Comparison of ENCODE assay signal across 13 cellular contexts in the genomic region with DNA sequence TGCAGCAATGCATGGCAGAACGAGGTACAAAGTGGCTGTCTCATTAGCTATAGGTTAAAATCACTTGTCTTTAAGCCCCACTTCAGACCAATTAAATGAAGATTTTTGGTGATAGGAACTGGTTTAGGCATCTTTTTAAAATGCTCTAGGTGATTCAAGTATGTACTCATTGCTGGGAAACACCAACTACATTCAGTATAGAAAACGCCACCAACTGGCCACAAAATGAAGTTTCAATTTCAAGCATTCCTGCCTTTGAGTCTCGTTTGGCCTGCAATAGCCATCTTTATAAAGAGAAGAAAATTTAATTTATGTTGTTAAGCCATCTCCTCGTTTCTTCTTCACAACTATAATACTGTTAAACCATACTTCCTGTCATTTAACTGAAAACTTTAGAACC.
DNase-seq lines count a peak whose midpoint lies in the region; TF ChIP-seq lines count a peak whose summit lies in the region.
"Had no signal": no experiment of that assay in that cellular context is flagged by ENCODE, and none has a peak within 500 bp of the region (broad histone marks: within the 10 kb centered on the region; RNA-seq: fewer than 3 reads in every experiment).

No MANE protein-coding gene starts in this region.

- no peak overlapping the region for H3K9ac ChIP-seq in endodermal cell (ENCODE audit: extremely low read depth, low read length, poor library complexity, severe bottlenecking)

- WGBS in endodermal cell (ENCODE audit: insufficient coverage in 1 of 2, insufficient read length in 1 of 2), 2 experiments = 47 to 57% methylated on average over 1 to 4 of the region's 4 CpGs

- H3K36me3 ChIP-seq in endodermal cell (ENCODE audit: control insufficient read depth, insufficient read depth, low read length) = no peaks in the 10 kb centered on the region
- H3K36me3 ChIP-seq: SJCRH30 had no signal

- no peak overlapping the region for H3K27ac ChIP-seq in endodermal cell (ENCODE audit: low read depth, low read length)
- H3K27ac ChIP-seq: HL-60, SJCRH30 had no signal

- H3K27me3 Mint-ChIP-seq in endodermal cell (ENCODE audit: insufficient read depth) = peaks cover 6% of the 10 kb centered on the region
- H3K27me3 Mint-ChIP-seq: activated CD4-positive, alpha-beta T cell treated with anti-CD3 and anti-CD28 coated beads, Interleukin-2, amount 10 ng/mL, durations not matched to agents 24 days and 14 days had no signal

- H3K4me1 Mint-ChIP-seq in endodermal cell = peaks cover 22% of the 10 kb centered on the region
- H3K4me1 Mint-ChIP-seq: activated CD4-positive, alpha-beta T cell treated with anti-CD3 and anti-CD28 coated beads, Interleukin-2, amount 10 ng/mL, durations not matched to agents 24 days and 14 days had no signal

- TF ChIP-seq CTCF in NB4 (IDR thresholded peaks at IDR 0.05; ENCODE audit: low read depth, low read length) (peak; percentile 30), endodermal cell (conservative IDR thresholded peaks at IDR 0.05) (peak; percentile 77), retinal pigment epithelial cell (conservative IDR thresholded peaks at IDR 0.05; ENCODE audit: low read depth, low read length) (peak; percentile 35)

- TF ChIP-seq POLR2A in NB4 (IDR thresholded peaks at IDR 0.05; ENCODE audit: extremely low read depth, insufficient read length) = no peak

- no peak overlapping the region for H3K4me3 Mint-ChIP-seq in endodermal cell
- H3K4me3 Mint-ChIP-seq: activated CD4-positive, alpha-beta T cell treated with anti-CD3 and anti-CD28 coated beads, Interleukin-2, amount 10 ng/mL, durations not matched to agents 24 days and 14 days; activated naive CD4-positive, alpha-beta T cell treated with anti-CD3 and anti-CD28 coated beads for 36 hours had no signal

- no peaks in the 10 kb centered on the region for H3K9me3 Mint-ChIP-seq in endodermal cell

- H3K27me3 ChIP-seq in endodermal cell (ENCODE audit: control insufficient read depth, insufficient read depth, low read length, poor library complexity, severe bottlenecking) = no peaks in the 10 kb centered on the region
- H3K27me3 ChIP-seq: SJCRH30 had no signal

- H3K4me1 ChIP-seq in endodermal cell (ENCODE audit: control insufficient read depth, insufficient read depth, low read length) = no peaks in the 10 kb centered on the region
- H3K4me1 ChIP-seq: SJCRH30 had no signal

- H3K9me3 ChIP-seq in endodermal cell (ENCODE audit: control insufficient read depth, low read length) = no peaks in the 10 kb centered on the region
- H3K9me3 ChIP-seq: SJCRH30 had no signal

- no peak overlapping the region for H3K4me3 ChIP-seq in NB4 (ENCODE audit: low read depth, low read length)
- no peak overlapping the region for H3K4me3 ChIP-seq in endodermal cell (ENCODE audit: low read length)
- no peak overlapping the region for H3K4me3 ChIP-seq in retinal pigment epithelial cell (ENCODE audit: low read length)
- H3K4me3 ChIP-seq: SJCRH30 had no signal

- H3K36me3 Mint-ChIP-seq in endodermal cell (ENCODE audit: low read depth) = no peaks in the 10 kb centered on the region

- no peak overlapping the region for H3K27ac Mint-ChIP-seq in endodermal cell
- H3K27ac Mint-ChIP-seq: activated CD4-positive, alpha-beta T cell treated with anti-CD3 and anti-CD28 coated beads, Interleukin-2, amount 10 ng/mL, durations not matched to agents 24 days and 14 days; activated naive CD4-positive, alpha-beta T cell treated with anti-CD3 and anti-CD28 coated beads for 36 hours had no signal

- DNase-seq in NCI-H748 (lab: John Stamatoyannopoulos, UW; ENCODE audit: unreplicated experiment) (peak; percentile 31), NCI-H748 treated with DMSO at 0.1 percent for 48 hours (lab: John Stamatoyannopoulos, UW) (no peak), NB4 (ENCODE audit: low read depth) (peak; percentile 18), endodermal cell (no peak), retinal pigment epithelial cell (ENCODE audit: low read depth) (no peak), T-helper 2 cell (no peak), GM19238 (ENCODE audit: insufficient read length, low spot score) (no peak), mucosa of gallbladder (ENCODE audit: low spot score) (no peak)
- DNase-seq: activated CD4-positive, alpha-beta T cell treated with anti-CD3 and anti-CD28 coated beads, Interleukin-2, amount 10 ng/mL, durations not matched to agents 24 days and 14 days; activated naive CD4-positive, alpha-beta T cell treated with anti-CD3 and anti-CD28 coated beads for 36 hours; NCI-H187 treated with DMSO at 0.1 percent for 48 hours had no signal

Comparison
In these comparisons a context has a peak if more than half of its experiments do, and no peak if none do; other contexts are left out.
1. DNase-seq: peak in NCI-H748 (single experiment) and NB4 (single experiment); none in NCI-H748 treated with DMSO at 0.1 percent for 48 hours (single experiment), endodermal cell (single experiment), retinal pigment epithelial cell (single experiment), T-helper 2 cell (0 of 5), GM19238 (single experiment) and mucosa of gallbladder (single experiment).
2. Peak in every context shown above with its lines, with median percentiles within 50 percentile points of each other: CTCF ChIP-seq.